ENCODE assay signal across 21 cellular contexts in genomic region chr12:41983394-41983793, GRCh38.
DNase-seq lines count a peak whose midpoint lies in the region; ATAC-seq and TF ChIP-seq lines count a peak whose summit lies in the region.
"Had no signal": no experiment of that assay in that cellular context is flagged by ENCODE, and none has a peak within 500 bp of the region (broad histone marks: within the 10 kb centered on the region; RNA-seq: fewer than 3 reads in every experiment).

No MANE protein-coding gene starts in this region.

- ATAC-seq in WTC11 (peak; percentile 62), HG02970 (IDR thresholded peaks at IDR 0.05; ENCODE audit: low FRiP score, unreplicated experiment) (no peak)
- ATAC-seq: activated CD4-positive, CD25-positive, alpha-beta regulatory T cell treated with anti-CD3 and anti-CD28 coated beads, Interleukin-2, amount 50 U/mL, for 24 hours; gastroesophageal sphincter; HCT116; naive thymus-derived CD8-positive, alpha-beta T cell; stimulated activated naive CD8-positive, alpha-beta T cell treated with anti-CD3 and anti-CD28 coated beads, Interleukin-15, Interleukin-2, amounts not matched to agents 100 U/mL and 50 U/mL, for 24 hours had no signal

- no peak overlapping the region for H3K27ac Mint-ChIP-seq in WTC11
- H3K27ac Mint-ChIP-seq: CD4-positive, alpha-beta T cell; naive thymus-derived CD8-positive, alpha-beta T cell had no signal

- H3K4me3 Mint-ChIP-seq in WTC11 = no peak overlapping the region
- H3K4me3 Mint-ChIP-seq: CD4-positive, alpha-beta T cell; naive thymus-derived CD8-positive, alpha-beta T cell had no signal

- no peaks in the 10 kb centered on the region for H3K27me3 Mint-ChIP-seq in WTC11 (ENCODE audit: low read depth)

- CTCF ChIA-PET in WTC11 (lab: Charles Lee) = interaction anchor here (1.1 to 1.6 kb wide), 2 partner anchors 9 to 41 kb away, joined by 4 to 5 read pairs; no protein-coding TSS in a partner anchor

- DNase-seq in COLO829 (ENCODE audit: low spot score) = peak; percentile 61
- DNase-seq in NCI-H1105 (lab: John Stamatoyannopoulos, UW) = peak; percentile 36
- no peak for DNase-seq in WTC11 (ENCODE audit: low spot score)
- peak; percentile 14 for DNase-seq in iris pigment epithelial cell (ENCODE audit: low read depth)
- no peak for DNase-seq in RPMI8226
- no peak for DNase-seq in DMS53 (lab: John Stamatoyannopoulos, UW)
- DNase-seq in ecto neural progenitor cell (ENCODE audit: low spot score) = no peak
- DNase-seq: activated CD8-positive, alpha-beta memory T cell treated with anti-CD3 and anti-CD28 coated beads for 24 hours; activated naive CD4-positive, alpha-beta T cell treated with anti-CD3 and anti-CD28 coated beads, Interleukin-2, amount 50 U/mL, for 16 hours; activated T-cell treated with anti-CD3 and anti-CD28 coated beads, Interleukin-2, amount 50 U/mL, for 48 hours; aorta; CD4-positive, alpha-beta T cell; effector CD8-positive, alpha-beta T cell; naive thymus-derived CD8-positive, alpha-beta T cell; posterior cingulate gyrus; stimulated activated naive CD8-positive, alpha-beta T cell treated with anti-CD3 and anti-CD28 coated beads, Interleukin-15, Interleukin-2, amounts not matched to agents 100 U/mL and 50 U/mL, for 24 hours; tibial artery had no signal

- H3K9me3 Mint-ChIP-seq in WTC11 = peaks cover 24% of the 10 kb centered on the region
- H3K9me3 Mint-ChIP-seq: CD4-positive, alpha-beta T cell had no signal

- POLR2A ChIA-PET in WTC11 (lab: Charles Lee) = interaction anchor here (0.6 kb wide), 1 partner anchor 1230 kb away, joined by 4 read pairs; no protein-coding TSS in a partner anchor

- peaks cover 8% of the 10 kb centered on the region for H3K36me3 Mint-ChIP-seq in WTC11
- H3K36me3 Mint-ChIP-seq: naive thymus-derived CD8-positive, alpha-beta T cell had no signal

- TF ChIP-seq CTCF in WTC11 (IDR thresholded peaks at IDR 0.05) = no peak

- H3K4me1 Mint-ChIP-seq in WTC11 = peaks cover 22% of the 10 kb centered on the region

TF ChIP-seq in WTC11, 78 proteins besides CTCF, POLR2A, EP300 and RAD21:
- no peak for TF ChIP-seq ZNF263 (CRISPR knock-in tag; IDR thresholded peaks at IDR 0.05; ENCODE audit: low read depth)
- TF ChIP-seq RELA (CRISPR knock-in tag; IDR thresholded peaks at IDR 0.05; ENCODE audit: borderline replicate concordance) = no peak
- TF ChIP-seq TEAD4 (CRISPR knock-in tag; IDR thresholded peaks at IDR 0.05) = no peak
- TF ChIP-seq NFATC4 (CRISPR knock-in tag; IDR thresholded peaks at IDR 0.05) = no peak
- TF ChIP-seq, protein P1, sequence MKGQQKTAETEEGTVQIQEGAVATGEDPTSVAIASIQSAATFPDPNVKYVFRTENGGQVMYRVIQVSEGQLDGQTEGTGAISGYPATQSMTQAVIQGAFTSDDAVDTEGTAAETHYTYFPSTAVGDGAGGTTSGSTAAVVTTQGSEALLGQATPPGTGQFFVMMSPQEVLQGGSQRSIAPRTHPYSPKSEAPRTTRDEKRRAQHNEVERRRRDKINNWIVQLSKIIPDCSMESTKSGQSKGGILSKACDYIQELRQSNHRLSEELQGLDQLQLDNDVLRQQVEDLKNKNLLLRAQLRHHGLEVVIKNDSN (CRISPR knock-in tag; IDR thresholded peaks at IDR 0.05) = no peak
- no peak for TF ChIP-seq PRRX2 (CRISPR knock-in tag; IDR thresholded peaks at IDR 0.05)
- TF ChIP-seq RORB (CRISPR knock-in tag; IDR thresholded peaks at IDR 0.05) = no peak
- no peak for TF ChIP-seq GABPB1 (CRISPR knock-in tag; IDR thresholded peaks at IDR 0.05)
- TF ChIP-seq ZNF138 (CRISPR knock-in tag; conservative IDR thresholded peaks at IDR 0.05) = no peak
- no peak for TF ChIP-seq ATF1 (CRISPR knock-in tag; IDR thresholded peaks at IDR 0.05)
- no peak for TF ChIP-seq E2F4 (CRISPR knock-in tag; IDR thresholded peaks at IDR 0.05; ENCODE audit: borderline replicate concordance, low read depth)
- TF ChIP-seq, protein P2, sequence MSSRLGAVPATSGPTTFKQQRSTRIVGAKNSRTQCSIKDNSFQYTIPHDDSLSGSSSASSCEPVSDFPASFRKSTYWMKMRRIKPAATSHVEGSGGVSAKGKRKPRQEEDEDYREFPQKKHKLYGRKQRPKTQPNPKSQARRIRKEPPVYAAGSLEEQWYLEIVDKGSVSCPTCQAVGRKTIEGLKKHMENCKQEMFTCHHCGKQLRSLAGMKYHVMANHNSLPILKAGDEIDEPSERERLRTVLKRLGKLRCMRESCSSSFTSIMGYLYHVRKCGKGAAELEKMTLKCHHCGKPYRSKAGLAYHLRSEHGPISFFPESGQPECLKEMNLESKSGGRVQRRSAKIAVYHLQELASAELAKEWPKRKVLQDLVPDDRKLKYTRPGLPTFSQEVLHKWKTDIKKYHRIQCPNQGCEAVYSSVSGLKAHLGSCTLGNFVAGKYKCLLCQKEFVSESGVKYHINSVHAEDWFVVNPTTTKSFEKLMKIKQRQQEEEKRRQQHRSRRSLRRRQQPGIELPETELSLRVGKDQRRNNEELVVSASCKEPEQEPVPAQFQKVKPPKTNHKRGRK (CRISPR knock-in tag; IDR thresholded peaks at IDR 0.05; ENCODE audit: borderline replicate concordance) = no peak
- TF ChIP-seq, protein P3, sequence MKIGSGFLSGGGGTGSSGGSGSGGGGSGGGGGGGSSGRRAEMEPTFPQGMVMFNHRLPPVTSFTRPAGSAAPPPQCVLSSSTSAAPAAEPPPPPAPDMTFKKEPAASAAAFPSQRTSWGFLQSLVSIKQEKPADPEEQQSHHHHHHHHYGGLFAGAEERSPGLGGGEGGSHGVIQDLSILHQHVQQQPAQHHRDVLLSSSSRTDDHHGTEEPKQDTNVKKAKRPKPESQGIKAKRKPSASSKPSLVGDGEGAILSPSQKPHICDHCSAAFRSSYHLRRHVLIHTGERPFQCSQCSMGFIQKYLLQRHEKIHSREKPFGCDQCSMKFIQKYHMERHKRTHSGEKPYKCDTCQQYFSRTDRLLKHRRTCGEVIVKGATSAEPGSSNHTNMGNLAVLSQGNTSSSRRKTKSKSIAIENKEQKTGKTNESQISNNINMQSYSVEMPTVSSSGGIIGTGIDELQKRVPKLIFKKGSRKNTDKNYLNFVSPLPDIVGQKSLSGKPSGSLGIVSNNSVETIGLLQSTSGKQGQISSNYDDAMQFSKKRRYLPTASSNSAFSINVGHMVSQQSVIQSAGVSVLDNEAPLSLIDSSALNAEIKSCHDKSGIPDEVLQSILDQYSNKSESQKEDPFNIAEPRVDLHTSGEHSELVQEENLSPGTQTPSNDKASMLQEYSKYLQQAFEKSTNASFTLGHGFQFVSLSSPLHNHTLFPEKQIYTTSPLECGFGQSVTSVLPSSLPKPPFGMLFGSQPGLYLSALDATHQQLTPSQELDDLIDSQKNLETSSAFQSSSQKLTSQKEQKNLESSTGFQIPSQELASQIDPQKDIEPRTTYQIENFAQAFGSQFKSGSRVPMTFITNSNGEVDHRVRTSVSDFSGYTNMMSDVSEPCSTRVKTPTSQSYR (CRISPR knock-in tag; IDR thresholded peaks at IDR 0.05) = no peak
- TF ChIP-seq SMAD4 (CRISPR knock-in tag; IDR thresholded peaks at IDR 0.05) = no peak
- no peak for TF ChIP-seq ZNF416 (CRISPR knock-in tag; IDR thresholded peaks at IDR 0.05)

Comparison
In these comparisons a context has a peak if more than half of its experiments do, and no peak if none do; other contexts are left out.
1. DNase-seq: peak in COLO829 (single experiment), NCI-H1105 (single experiment) and iris pigment epithelial cell (single experiment); none in WTC11 (single experiment), RPMI8226 (single experiment), DMS53 (single experiment) and ecto neural progenitor cell (single experiment).